In genomic region chr12:2891240-2892053, GRCh38 we compare ENCODE assay signal across 8 cellular contexts. TPM values are rescaled to one million over a fixed set of nuclear protein-coding genes. Genes with fewer than 3 reads are reported as not detected.
DNase-seq lines count a peak whose midpoint lies in the region; ATAC-seq, FAIRE-seq and TF ChIP-seq lines count a peak whose summit lies in the region.

No MANE protein-coding gene starts in this region.

- FAIRE-seq in urothelium cell line (lab: Jason Lieb, UNC), result no peak

- H4K20me1 ChIP-seq in GM23338 (replicated peaks; ENCODE audit: insufficient read depth), result peaks cover 17% of the 10 kb centered on the region; the same call in 1 of the 2 replicates

- peak overlapping the region; percentile 90 for H3K4me2 ChIP-seq in GM23338

- ATAC-seq in GM23338, result peak; percentile 50
- peak; percentile 8 to 18 for ATAC-seq in activated T-cell treated with anti-CD3 and anti-CD28 coated beads, Interleukin-2, amount 50 U/mL, for 72 hours (replicated peaks in 1 of 2)
- peak; percentile 5 to 15 for ATAC-seq in naive B cell (ENCODE audit: low read depth in 2 of 2)

- H3K4me3 Mint-ChIP-seq in GM23338 (peak overlapping the region; percentile 91), naive B cell (peak overlapping the region; percentile 85 to 99 (median 96))
- peak overlapping the region; percentile 88 to 89 for H3K4me3 Mint-ChIP-seq in activated T-cell treated with anti-CD3 and anti-CD28 coated beads, Interleukin-2, amount 50 U/mL, for 72 hours

- H3K27me3 ChIP-seq in GM23338 (ENCODE audit: insufficient read depth), result no peaks in the 10 kb centered on the region

- H3K4me1 ChIP-seq in GM23338 (ENCODE audit: insufficient read depth), result peaks cover 3% of the 10 kb centered on the region

- H3K27ac ChIP-seq in GM23338 (ENCODE audit: low read depth), result peak overlapping the region; percentile 46; the same call in 1 of the 2 replicates

- H3K4me1 Mint-ChIP-seq in GM23338 (peaks cover 16% of the 10 kb centered on the region), naive B cell (peaks cover 20 to 22% (median 20%) of the 10 kb centered on the region in 3 donors)
- H3K4me1 Mint-ChIP-seq in activated T-cell treated with anti-CD3 and anti-CD28 coated beads, Interleukin-2, amount 50 U/mL, for 72 hours (ENCODE audit: low read depth), result peaks cover 24% of the 10 kb centered on the region

- peaks cover 20% of the 10 kb centered on the region for H3K36me3 ChIP-seq in GM23338 (ENCODE audit: insufficient read depth)

- TF ChIP-seq CTCF in GM23338 (conservative IDR thresholded peaks at IDR 0.05; ENCODE audit: low read depth in 2 of 2), result no peak

- H3K27me3 Mint-ChIP-seq in GM23338 (ENCODE audit: insufficient read depth, low read depth, poor library complexity), result peaks cover 19% of the 10 kb centered on the region
- H3K27me3 Mint-ChIP-seq in activated T-cell treated with anti-CD3 and anti-CD28 coated beads, Interleukin-2, amount 50 U/mL, for 72 hours (ENCODE audit: low read depth), result no peaks in the 10 kb centered on the region
- no peaks in the 10 kb centered on the region for H3K27me3 Mint-ChIP-seq in naive B cell

- H2AFZ ChIP-seq in GM23338, result peak overlapping the region; percentile 95

- H3K27ac Mint-ChIP-seq in GM23338 (peak overlapping the region; percentile 71), naive B cell (peak overlapping the region; percentile 64 to 95 (median 86))
- H3K27ac Mint-ChIP-seq in activated T-cell treated with anti-CD3 and anti-CD28 coated beads, Interleukin-2, amount 50 U/mL, for 72 hours, result no peak overlapping the region

- H3K9me2 ChIP-seq in GM23338 (ENCODE audit: insufficient read depth), result no peaks in the 10 kb centered on the region

- H3K9me3 Mint-ChIP-seq in GM23338 (peaks cover 3% of the 10 kb centered on the region; the same call in 1 of the 3 replicates), naive B cell (no peaks in the 10 kb centered on the region)
- no peaks in the 10 kb centered on the region for H3K9me3 Mint-ChIP-seq in activated T-cell treated with anti-CD3 and anti-CD28 coated beads, Interleukin-2, amount 50 U/mL, for 72 hours

- DNase-seq in DMS53 (lab: John Stamatoyannopoulos, UW) (peak; percentile 88), GM23338 (ENCODE audit: low spot score) (peak; percentile 79), NCI-H1092 treated with DMSO at 0.1 percent for 48 hours (lab: John Stamatoyannopoulos, UW) (peak; percentile 71), fibroblast of peridontal ligament (ENCODE audit: extremely low read depth) (peak; percentile 71), naive B cell (no peak), urothelium cell line (ENCODE audit: low spot score) (peak; percentile 61), HPDE6-E6E7 (ENCODE audit: extremely low spot score) (no peak)
- DNase-seq in activated T-cell treated with anti-CD3 and anti-CD28 coated beads, Interleukin-2, amount 50 U/mL, for 72 hours, result peak; percentile 28 to 45

- H3K36me3 Mint-ChIP-seq in GM23338 (ENCODE audit: low read depth) (peaks cover 27% of the 10 kb centered on the region), naive B cell (no peaks in the 10 kb centered on the region)
- peaks cover 1 to 8% of the 10 kb centered on the region in 2 donors for H3K36me3 Mint-ChIP-seq in activated T-cell treated with anti-CD3 and anti-CD28 coated beads, Interleukin-2, amount 50 U/mL, for 72 hours (ENCODE audit: insufficient read depth in 2 of 2)

- peak overlapping the region; percentile 90 for H3K4me3 ChIP-seq in GM23338

- peaks cover 28% of the 10 kb centered on the region for H3K79me2 ChIP-seq in GM23338 (replicated peaks; ENCODE audit: insufficient read depth)

- peaks cover 21% of the 10 kb centered on the region for H3F3A ChIP-seq in GM23338 (replicated peaks; ENCODE audit: low read depth)

TF ChIP-seq in GM23338, 12 proteins besides CTCF, POLR2A, EP300 and RAD21 (continues in another document):
- no peak for TF ChIP-seq ZNF114 (CRISPR knock-in tag; IDR thresholded peaks at IDR 0.05)
- TF ChIP-seq ZNF331 (CRISPR knock-in tag; IDR thresholded peaks at IDR 0.05; ENCODE audit: low read depth), result no peak
- TF ChIP-seq, protein P1, sequence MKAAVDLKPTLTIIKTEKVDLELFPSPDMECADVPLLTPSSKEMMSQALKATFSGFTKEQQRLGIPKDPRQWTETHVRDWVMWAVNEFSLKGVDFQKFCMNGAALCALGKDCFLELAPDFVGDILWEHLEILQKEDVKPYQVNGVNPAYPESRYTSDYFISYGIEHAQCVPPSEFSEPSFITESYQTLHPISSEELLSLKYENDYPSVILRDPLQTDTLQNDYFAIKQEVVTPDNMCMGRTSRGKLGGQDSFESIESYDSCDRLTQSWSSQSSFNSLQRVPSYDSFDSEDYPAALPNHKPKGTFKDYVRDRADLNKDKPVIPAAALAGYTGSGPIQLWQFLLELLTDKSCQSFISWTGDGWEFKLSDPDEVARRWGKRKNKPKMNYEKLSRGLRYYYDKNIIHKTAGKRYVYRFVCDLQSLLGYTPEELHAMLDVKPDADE (IDR thresholded peaks at IDR 0.05), result no peak

RNA-seq across cellular contexts. Expression of gene TULP3, which starts 0.8 kb away (rescaled TPM):
- total RNA-seq in GM23338 (2014; rRNA removed; shearing (Covaris generic)), result 17.5 and 18.8 TPM in 2 replicates
- polyA plus RNA-seq in GM23338 (2016; fragmentation: Nextera tagmentation; extraction: Ambion mirVana) (11.6 and 15.1 TPM in 2 replicates), naive B cell (ENCODE audit: low read depth in 6 of 6) (10 to 100 TPM in 1 of 6 donors, 1 to 10 TPM in 4, under 1 TPM in 1; 0.83 to 11.2 (median 9.0) TPM)
- total RNA-seq in activated T-cell treated with anti-CD3 and anti-CD28 coated beads, Interleukin-2, amount 50 U/mL, for 72 hours, result 1 to 10 TPM; 6.7 to 7.1 TPM

RNA-seq across cellular contexts. Expression of gene RHNO1, which starts 14.4 kb away (rescaled TPM):
- 56.4 and 80.4 TPM in 2 replicates for total RNA-seq in GM23338 (2014; rRNA removed; shearing (Covaris generic))
- polyA plus RNA-seq in GM23338 (2016; fragmentation: Nextera tagmentation; extraction: Ambion mirVana) (63.8 and 71.1 TPM in 2 replicates), naive B cell (ENCODE audit: low read depth in 6 of 6) (10 to 100 TPM; 40.0 to 92.1 (median 50.8) TPM)
- 10 to 100 TPM; 55.0 to 68.2 TPM for total RNA-seq in activated T-cell treated with anti-CD3 and anti-CD28 coated beads, Interleukin-2, amount 50 U/mL, for 72 hours

RNA-seq across cellular contexts. Expression of gene FOXM1, which starts 14.5 kb away (rescaled TPM):
- 73.4 and 98.1 TPM in 2 replicates for total RNA-seq in GM23338 (2014; rRNA removed; shearing (Covaris generic))
- polyA plus RNA-seq in GM23338 (2016; fragmentation: Nextera tagmentation; extraction: Ambion mirVana) (24.1 and 31.0 TPM in 2 replicates), naive B cell (ENCODE audit: low read depth in 6 of 6) (under 1 TPM in 1 of 6 donors, not detected in 5; 0.08 TPM)
- 100 to 1,000 TPM; 109 to 119 TPM for total RNA-seq in activated T-cell treated with anti-CD3 and anti-CD28 coated beads, Interleukin-2, amount 50 U/mL, for 72 hours

RNA-seq across cellular contexts. Expression of gene TEX52, which starts 34.6 kb away (rescaled TPM):
- not detected in 2 replicates for total RNA-seq in GM23338 (2014; rRNA removed; shearing (Covaris generic))
- not detected in 2 replicates for polyA plus RNA-seq in GM23338 (2016; fragmentation: Nextera tagmentation; extraction: Ambion mirVana)
- under 1 TPM; 0.28 to 0.48 TPM for total RNA-seq in activated T-cell treated with anti-CD3 and anti-CD28 coated beads, Interleukin-2, amount 50 U/mL, for 72 hours
- polyA plus RNA-seq in naive B cell (ENCODE audit: low read depth in 6 of 6), result not detected

RNA-seq across cellular contexts. Expression of gene NRIP2, which starts 56.6 kb away (rescaled TPM):
- not detected in 2 replicates for total RNA-seq in GM23338 (2014; rRNA removed; shearing (Covaris generic))
- 0.40 and 0.66 TPM in 2 replicates for polyA plus RNA-seq in GM23338 (2016; fragmentation: Nextera tagmentation; extraction: Ambion mirVana)
- total RNA-seq in activated T-cell treated with anti-CD3 and anti-CD28 coated beads, Interleukin-2, amount 50 U/mL, for 72 hours, result not detected
- polyA plus RNA-seq in naive B cell (ENCODE audit: low read depth in 6 of 6), result 1 to 10 TPM in 4 of 6 donors, under 1 TPM in 2; 0.47 to 1.9 (median 1.1) TPM

Comparison
In these comparisons a context has a peak if more than half of its experiments do, and no peak if none do; other contexts are left out.
1. DNase-seq: peak in DMS53 (single experiment), GM23338 (single experiment), NCI-H1092 treated with DMSO at 0.1 percent for 48 hours (single experiment), activated T-cell treated with anti-CD3 and anti-CD28 coated beads, Interleukin-2, amount 50 U/mL, for 72 hours (2 of 2), fibroblast of peridontal ligament (single experiment) and urothelium cell line (single experiment); none in naive B cell (single experiment) and HPDE6-E6E7 (single experiment).
2. Peak in every context shown above with its lines, with median percentiles within 50 percentile points of each other: ATAC-seq and H3K4me3 Mint-ChIP-seq.